Comparison of ENCODE assay signal across 11 cellular contexts in genomic region chr17:66655861-66656260, GRCh38.
DNase-seq lines count a peak whose midpoint lies in the region; ATAC-seq and TF ChIP-seq lines count a peak whose summit lies in the region.
"Had no signal": no experiment of that assay in that cellular context is flagged by ENCODE, and none has a peak within 500 bp of the region (broad histone marks: within the 10 kb centered on the region; RNA-seq: fewer than 3 reads in every experiment).

No MANE protein-coding gene starts in this region.

- no peak for TF ChIP-seq CTCF in fibroblast of the aortic adventitia (IDR thresholded peaks at IDR 0.05; ENCODE audit: insufficient read depth, low read length)

- DNase-seq in activated CD4-positive, CD25-positive, alpha-beta regulatory T cell treated with anti-CD3 and anti-CD28 coated beads, Interleukin-2, amount 50 U/mL, for 72 hours: no peak
- DNase-seq in activated CD4-positive, alpha-beta T cell treated with anti-CD3 and anti-CD28 coated beads, Interleukin-2, amount 50 U/mL, for 4 hours: peak; percentile 57 to 67
- peak; percentile 49 for DNase-seq in fibroblast of the aortic adventitia (ENCODE audit: low read depth)
- DNase-seq in stimulated activated CD8-positive, alpha-beta memory T cell treated with anti-CD3 and anti-CD28 coated beads, Interleukin-12 subunit alpha, Interleukin-12 subunit beta, amount 100 ng/mL, for 24 hours (ENCODE audit: extremely low read depth): peak; percentile 31
- DNase-seq in NCI-H1930 (lab: John Stamatoyannopoulos, UW): no peak
- DNase-seq: KG1 had no signal

- H3K4me3 ChIP-seq in fibroblast of the aortic adventitia (ENCODE audit: low read depth, low read length): no peak overlapping the region
- H3K4me3 ChIP-seq: A549 had no signal

- peak; percentile 88 to 93 for ATAC-seq in activated CD4-positive, CD25-positive, alpha-beta regulatory T cell treated with anti-CD3 and anti-CD28 coated beads, Interleukin-2, amount 50 U/mL, for 24 hours
- ATAC-seq in GM21515 (IDR thresholded peaks at IDR 0.05; ENCODE audit: unreplicated experiment): no peak
- no peak for ATAC-seq in GM21529 (IDR thresholded peaks at IDR 0.05; ENCODE audit: unreplicated experiment)
- ATAC-seq: A549; stimulated activated memory B cell treated with anti-CD40 and anti-IgM and Interleukin-4, amounts not matched to agents 10 μg/mL and 1 μg/mL and 100 μg/mL, for 72 hours had no signal

Comparison
In these comparisons a context has a peak if more than half of its experiments do, and no peak if none do; other contexts are left out.
1. ATAC-seq: peak in activated CD4-positive, CD25-positive, alpha-beta regulatory T cell treated with anti-CD3 and anti-CD28 coated beads, Interleukin-2, amount 50 U/mL, for 24 hours (2 of 2); none in GM21515 (single experiment) and GM21529 (single experiment).
2. DNase-seq: peak in activated CD4-positive, alpha-beta T cell treated with anti-CD3 and anti-CD28 coated beads, Interleukin-2, amount 50 U/mL, for 4 hours (2 of 2), fibroblast of the aortic adventitia (single experiment) and stimulated activated CD8-positive, alpha-beta memory T cell treated with anti-CD3 and anti-CD28 coated beads, Interleukin-12 subunit alpha, Interleukin-12 subunit beta, amount 100 ng/mL, for 24 hours (single experiment); none in activated CD4-positive, CD25-positive, alpha-beta regulatory T cell treated with anti-CD3 and anti-CD28 coated beads, Interleukin-2, amount 50 U/mL, for 72 hours (single experiment) and NCI-H1930 (0 of 2).